ENCODE assay signal across 1 cellular context in the genomic region with DNA sequence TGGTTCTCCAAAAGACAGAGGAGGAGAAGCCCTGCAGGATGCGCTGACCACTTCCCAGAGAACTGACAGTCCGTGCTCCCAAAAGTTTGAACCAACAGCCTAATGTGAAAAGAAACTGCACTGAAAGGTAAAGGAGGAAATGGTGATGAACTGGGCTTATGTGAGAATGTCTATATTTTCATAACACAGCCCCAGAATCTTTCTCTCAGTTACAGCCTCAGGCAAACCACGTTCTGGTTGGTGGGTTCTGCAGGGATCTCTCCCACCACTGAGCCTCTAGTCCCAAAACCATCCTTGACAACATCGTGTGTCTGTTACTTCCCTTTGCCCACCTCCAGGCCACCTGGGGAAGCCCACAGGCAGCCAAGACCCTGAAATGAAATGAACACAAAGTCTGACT.
TF ChIP-seq lines count a peak whose summit lies in the region.

No MANE protein-coding gene starts in this region.

TF ChIP-seq in GM23338, 12 proteins besides CTCF, POLR2A, EP300 and RAD21 (continued from another document):
- TF ChIP-seq, protein P1, sequence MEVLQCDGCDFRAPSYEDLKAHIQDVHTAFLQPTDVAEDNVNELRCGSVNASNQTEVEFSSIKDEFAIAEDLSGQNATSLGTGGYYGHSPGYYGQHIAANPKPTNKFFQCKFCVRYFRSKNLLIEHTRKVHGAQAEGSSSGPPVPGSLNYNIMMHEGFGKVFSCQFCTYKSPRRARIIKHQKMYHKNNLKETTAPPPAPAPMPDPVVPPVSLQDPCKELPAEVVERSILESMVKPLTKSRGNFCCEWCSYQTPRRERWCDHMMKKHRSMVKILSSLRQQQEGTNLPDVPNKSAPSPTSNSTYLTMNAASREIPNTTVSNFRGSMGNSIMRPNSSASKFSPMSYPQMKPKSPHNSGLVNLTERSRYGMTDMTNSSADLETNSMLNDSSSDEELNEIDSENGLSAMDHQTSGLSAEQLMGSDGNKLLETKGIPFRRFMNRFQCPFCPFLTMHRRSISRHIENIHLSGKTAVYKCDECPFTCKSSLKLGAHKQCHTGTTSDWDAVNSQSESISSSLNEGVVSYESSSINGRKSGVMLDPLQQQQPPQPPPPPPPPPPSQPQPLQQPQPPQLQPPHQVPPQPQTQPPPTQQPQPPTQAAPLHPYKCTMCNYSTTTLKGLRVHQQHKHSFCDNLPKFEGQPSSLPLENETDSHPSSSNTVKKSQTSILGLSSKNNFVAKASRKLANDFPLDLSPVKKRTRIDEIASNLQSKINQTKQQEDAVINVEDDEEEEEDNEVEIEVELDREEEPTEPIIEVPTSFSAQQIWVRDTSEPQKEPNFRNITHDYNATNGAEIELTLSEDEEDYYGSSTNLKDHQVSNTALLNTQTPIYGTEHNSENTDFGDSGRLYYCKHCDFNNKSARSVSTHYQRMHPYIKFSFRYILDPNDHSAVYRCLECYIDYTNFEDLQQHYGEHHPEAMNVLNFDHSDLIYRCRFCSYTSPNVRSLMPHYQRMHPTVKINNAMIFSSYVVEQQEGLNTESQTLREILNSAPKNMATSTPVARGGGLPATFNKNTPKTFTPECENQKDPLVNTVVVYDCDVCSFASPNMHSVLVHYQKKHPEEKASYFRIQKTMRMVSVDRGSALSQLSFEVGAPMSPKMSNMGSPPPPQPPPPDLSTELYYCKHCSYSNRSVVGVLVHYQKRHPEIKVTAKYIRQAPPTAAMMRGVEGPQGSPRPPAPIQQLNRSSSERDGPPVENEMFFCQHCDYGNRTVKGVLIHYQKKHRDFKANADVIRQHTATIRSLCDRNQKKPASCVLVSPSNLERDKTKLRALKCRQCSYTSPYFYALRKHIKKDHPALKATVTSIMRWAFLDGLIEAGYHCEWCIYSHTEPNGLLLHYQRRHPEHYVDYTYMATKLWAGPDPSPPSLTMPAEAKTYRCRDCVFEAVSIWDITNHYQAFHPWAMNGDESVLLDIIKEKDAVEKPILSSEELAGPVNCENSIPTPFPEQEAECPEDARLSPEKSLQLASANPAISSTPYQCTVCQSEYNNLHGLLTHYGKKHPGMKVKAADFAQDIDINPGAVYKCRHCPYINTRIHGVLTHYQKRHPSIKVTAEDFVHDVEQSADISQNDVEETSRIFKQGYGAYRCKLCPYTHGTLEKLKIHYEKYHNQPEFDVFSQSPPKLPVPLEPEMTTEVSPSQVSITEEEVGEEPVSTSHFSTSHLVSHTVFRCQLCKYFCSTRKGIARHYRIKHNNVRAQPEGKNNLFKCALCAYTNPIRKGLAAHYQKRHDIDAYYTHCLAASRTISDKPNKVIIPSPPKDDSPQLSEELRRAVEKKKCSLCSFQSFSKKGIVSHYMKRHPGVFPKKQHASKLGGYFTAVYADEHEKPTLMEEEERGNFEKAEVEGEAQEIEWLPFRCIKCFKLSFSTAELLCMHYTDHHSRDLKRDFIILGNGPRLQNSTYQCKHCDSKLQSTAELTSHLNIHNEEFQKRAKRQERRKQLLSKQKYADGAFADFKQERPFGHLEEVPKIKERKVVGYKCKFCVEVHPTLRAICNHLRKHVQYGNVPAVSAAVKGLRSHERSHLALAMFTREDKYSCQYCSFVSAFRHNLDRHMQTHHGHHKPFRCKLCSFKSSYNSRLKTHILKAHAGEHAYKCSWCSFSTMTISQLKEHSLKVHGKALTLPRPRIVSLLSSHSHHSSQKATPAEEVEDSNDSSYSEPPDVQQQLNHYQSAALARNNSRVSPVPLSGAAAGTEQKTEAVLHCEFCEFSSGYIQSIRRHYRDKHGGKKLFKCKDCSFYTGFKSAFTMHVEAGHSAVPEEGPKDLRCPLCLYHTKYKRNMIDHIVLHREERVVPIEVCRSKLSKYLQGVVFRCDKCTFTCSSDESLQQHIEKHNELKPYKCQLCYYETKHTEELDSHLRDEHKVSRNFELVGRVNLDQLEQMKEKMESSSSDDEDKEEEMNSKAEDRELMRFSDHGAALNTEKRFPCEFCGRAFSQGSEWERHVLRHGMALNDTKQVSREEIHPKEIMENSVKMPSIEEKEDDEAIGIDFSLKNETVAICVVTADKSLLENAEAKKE (CRISPR knock-in tag; IDR thresholded peaks at IDR 0.05), result no peak
- TF ChIP-seq ZNF114 (CRISPR knock-in tag; IDR thresholded peaks at IDR 0.05), result no peak
- TF ChIP-seq EZH2 (IDR thresholded peaks at IDR 0.05; ENCODE audit: low read depth, unreplicated experiment), result no peak
- TF ChIP-seq, protein P2, sequence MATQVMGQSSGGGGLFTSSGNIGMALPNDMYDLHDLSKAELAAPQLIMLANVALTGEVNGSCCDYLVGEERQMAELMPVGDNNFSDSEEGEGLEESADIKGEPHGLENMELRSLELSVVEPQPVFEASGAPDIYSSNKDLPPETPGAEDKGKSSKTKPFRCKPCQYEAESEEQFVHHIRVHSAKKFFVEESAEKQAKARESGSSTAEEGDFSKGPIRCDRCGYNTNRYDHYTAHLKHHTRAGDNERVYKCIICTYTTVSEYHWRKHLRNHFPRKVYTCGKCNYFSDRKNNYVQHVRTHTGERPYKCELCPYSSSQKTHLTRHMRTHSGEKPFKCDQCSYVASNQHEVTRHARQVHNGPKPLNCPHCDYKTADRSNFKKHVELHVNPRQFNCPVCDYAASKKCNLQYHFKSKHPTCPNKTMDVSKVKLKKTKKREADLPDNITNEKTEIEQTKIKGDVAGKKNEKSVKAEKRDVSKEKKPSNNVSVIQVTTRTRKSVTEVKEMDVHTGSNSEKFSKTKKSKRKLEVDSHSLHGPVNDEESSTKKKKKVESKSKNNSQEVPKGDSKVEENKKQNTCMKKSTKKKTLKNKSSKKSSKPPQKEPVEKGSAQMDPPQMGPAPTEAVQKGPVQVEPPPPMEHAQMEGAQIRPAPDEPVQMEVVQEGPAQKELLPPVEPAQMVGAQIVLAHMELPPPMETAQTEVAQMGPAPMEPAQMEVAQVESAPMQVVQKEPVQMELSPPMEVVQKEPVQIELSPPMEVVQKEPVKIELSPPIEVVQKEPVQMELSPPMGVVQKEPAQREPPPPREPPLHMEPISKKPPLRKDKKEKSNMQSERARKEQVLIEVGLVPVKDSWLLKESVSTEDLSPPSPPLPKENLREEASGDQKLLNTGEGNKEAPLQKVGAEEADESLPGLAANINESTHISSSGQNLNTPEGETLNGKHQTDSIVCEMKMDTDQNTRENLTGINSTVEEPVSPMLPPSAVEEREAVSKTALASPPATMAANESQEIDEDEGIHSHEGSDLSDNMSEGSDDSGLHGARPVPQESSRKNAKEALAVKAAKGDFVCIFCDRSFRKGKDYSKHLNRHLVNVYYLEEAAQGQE (IDR thresholded peaks at IDR 0.05; ENCODE audit: unreplicated experiment), result no peak
- TF ChIP-seq CREB1 (CRISPR knock-in tag; IDR thresholded peaks at IDR 0.05; ENCODE audit: low read depth), result no peak
- TF ChIP-seq ZNF331 (CRISPR knock-in tag; IDR thresholded peaks at IDR 0.05; ENCODE audit: low read depth), result no peak
- TF ChIP-seq STAT1 (IDR thresholded peaks at IDR 0.05; ENCODE audit: unreplicated experiment), result no peak
